ENCODE assay signal across 8 cellular contexts in the genomic region with DNA sequence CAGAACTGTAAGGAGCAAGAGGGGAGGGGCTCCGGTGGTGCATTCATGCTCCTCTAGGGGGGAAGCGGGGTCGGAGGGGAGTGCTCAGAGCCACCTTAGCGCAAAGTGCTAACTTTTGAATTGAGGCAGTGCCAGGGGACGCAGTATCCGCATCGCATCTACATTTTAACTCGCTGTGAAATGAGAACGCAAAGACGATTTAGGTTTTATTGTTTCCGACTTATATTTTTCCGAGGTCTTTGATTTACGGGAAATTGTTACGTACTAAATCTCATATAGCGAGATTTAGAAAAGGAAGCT. TPM values are rescaled to one million over a fixed set of nuclear protein-coding genes. Genes with fewer than 3 reads are reported as not detected.
DNase-seq lines count a peak whose midpoint lies in the region; ATAC-seq and TF ChIP-seq lines count a peak whose summit lies in the region.

No MANE protein-coding gene starts in this region.

- peak overlapping the region; percentile 90 for H3K9ac ChIP-seq in Karpas-422 (ENCODE audit: low read length)

- H3K36me3 ChIP-seq in Karpas-422 (ENCODE audit: insufficient read depth, low read length), result no peaks in the 10 kb centered on the region
- peaks cover 0 to 6% (median 0%) of the 10 kb centered on the region in 3 experiments for H3K36me3 ChIP-seq in naive thymus-derived CD4-positive, alpha-beta T cell (ENCODE audit: control insufficient read depth in 2 of 3, insufficient read depth in 3 of 3, low read length in 3 of 3)

- H3K9me3 Mint-ChIP-seq in naive thymus-derived CD4-positive, alpha-beta T cell, result no peaks in the 10 kb centered on the region

- H3K4me3 Mint-ChIP-seq in naive thymus-derived CD4-positive, alpha-beta T cell, result peak overlapping the region; percentile 92 to 99 (median 96)

- no peaks in the 10 kb centered on the region for H3K9me2 ChIP-seq in Karpas-422 (replicated peaks; ENCODE audit: insufficient read depth, low read length)

- no peaks in the 10 kb centered on the region for H3K27me3 ChIP-seq in Karpas-422 (ENCODE audit: low read length)
- no peaks in the 10 kb centered on the region for H3K27me3 ChIP-seq in naive thymus-derived CD4-positive, alpha-beta T cell (ENCODE audit: control insufficient read depth in 2 of 2, insufficient read depth in 2 of 2, low read length in 2 of 2)

- DNase-seq in AG09309 (ENCODE audit: low read depth) (no peak), Karpas-422 (no peak), NCI-H524 treated with DMSO at 0.1 percent for 48 hours (lab: John Stamatoyannopoulos, UW) (no peak)
- no peak for DNase-seq in naive thymus-derived CD4-positive, alpha-beta T cell
- no peak for DNase-seq in central memory CD4-positive, alpha-beta T cell

- H3K4me2 ChIP-seq in Karpas-422 (ENCODE audit: low read depth, low read length, poor library complexity, severe bottlenecking), result peak overlapping the region; percentile 99

- H3K4me3 ChIP-seq in AG09309 (ENCODE audit: control insufficient read depth, low read depth, low read length) (peak overlapping the region; percentile 97), Karpas-422 (ENCODE audit: low read length) (peak overlapping the region; percentile 86)
- peak overlapping the region; percentile 91 for H3K4me3 ChIP-seq in naive thymus-derived CD4-positive, alpha-beta T cell (ENCODE audit: low read length)

- H4K20me1 ChIP-seq in Karpas-422 (ENCODE audit: insufficient read depth, low read depth, low read length), result no peaks in the 10 kb centered on the region

- CTCF ChIA-PET in naive thymus-derived CD4-positive, alpha-beta T cell (lab: Charles Lee), result no interaction called here

- POLR2A ChIA-PET in naive thymus-derived CD4-positive, alpha-beta T cell (lab: Charles Lee), result interaction anchor here (0.8 to 1.4 kb wide), 11 partner anchors 15 to 638 kb away, joined by 3 to 14 read pairs (median 3); a partner anchor contains a TSS

- H3K27ac Mint-ChIP-seq in naive thymus-derived CD4-positive, alpha-beta T cell, result peak overlapping the region; percentile 87 to 99 (median 97)

- no peaks in the 10 kb centered on the region for H3K9me3 ChIP-seq in Karpas-422 (ENCODE audit: low read length)
- H3K9me3 ChIP-seq in naive thymus-derived CD4-positive, alpha-beta T cell (ENCODE audit: control insufficient read depth in 2 of 3, low read length in 3 of 3), result no peaks in the 10 kb centered on the region

- H3K27ac ChIP-seq in Karpas-422 (ENCODE audit: low read length) (peak overlapping the region; percentile 87), cingulate gyrus (ENCODE audit: low read depth, low read length) (peak overlapping the region; percentile 99)
- H3K27ac ChIP-seq in naive thymus-derived CD4-positive, alpha-beta T cell (ENCODE audit: low read depth, low read length), result peak overlapping the region; percentile 89

- H3K79me2 ChIP-seq in Karpas-422 (ENCODE audit: low read length), result peaks cover 34% of the 10 kb centered on the region

- peaks cover 0 to 5% (median 4%) of the 10 kb centered on the region in 5 donors for H3K36me3 Mint-ChIP-seq in naive thymus-derived CD4-positive, alpha-beta T cell

- peaks cover 0 to 9% (median 4%) of the 10 kb centered on the region in 5 donors for H3K27me3 Mint-ChIP-seq in naive thymus-derived CD4-positive, alpha-beta T cell

- H2AFZ ChIP-seq in Karpas-422 (ENCODE audit: low read length), result peak overlapping the region; percentile 44; the same call in 1 of the 2 replicates

- no peak for TF ChIP-seq CTCF in AG09309 (IDR thresholded peaks at IDR 0.05; ENCODE audit: control insufficient read depth, insufficient read depth, low read depth, low read length, missing control alignments)

- ATAC-seq in naive thymus-derived CD4-positive, alpha-beta T cell, result no peak
- ATAC-seq in HG02759 (IDR thresholded peaks at IDR 0.05; ENCODE audit: unreplicated experiment) (no peak), HG03442 (IDR thresholded peaks at IDR 0.05; ENCODE audit: unreplicated experiment) (no peak)

- intact Hi-C loops in naive thymus-derived CD4-positive, alpha-beta T cell (cut with micrococcal nuclease), result loop anchor here (1.0 to 10.0 kb wide), 20 partner anchors 101 to 1734 kb away; a partner anchor contains a TSS

- peaks cover 12 to 45% (median 35%) of the 10 kb centered on the region in 7 donors for H3K4me1 Mint-ChIP-seq in naive thymus-derived CD4-positive, alpha-beta T cell

- peaks cover 39% of the 10 kb centered on the region for H3K4me1 ChIP-seq in Karpas-422 (ENCODE audit: low read length)
- peaks cover 14 to 16% of the 10 kb centered on the region in 2 donors for H3K4me1 ChIP-seq in naive thymus-derived CD4-positive, alpha-beta T cell (ENCODE audit: control insufficient read depth in 2 of 2, insufficient read depth in 2 of 2, low read length in 2 of 2)

RNA-seq across cellular contexts. Expression of a gene that starts 0.2 kb away (rescaled TPM):
- total RNA-seq in Karpas-422 (2014; rRNA removed; shearing (Covaris generic); ENCODE audit: low replicate concordance), result 8.5 and 42.5 TPM in 2 replicates
- total RNA-seq in naive thymus-derived CD4-positive, alpha-beta T cell, result 10 to 100 TPM in 4 of 5 experiments, 1 to 10 TPM in 1; 7.7 to 19.8 (median 16.1) TPM
- 10 to 100 TPM; 11.3 to 15.7 TPM for polyA plus RNA-seq in naive thymus-derived CD4-positive, alpha-beta T cell
